In the genomic region with DNA sequence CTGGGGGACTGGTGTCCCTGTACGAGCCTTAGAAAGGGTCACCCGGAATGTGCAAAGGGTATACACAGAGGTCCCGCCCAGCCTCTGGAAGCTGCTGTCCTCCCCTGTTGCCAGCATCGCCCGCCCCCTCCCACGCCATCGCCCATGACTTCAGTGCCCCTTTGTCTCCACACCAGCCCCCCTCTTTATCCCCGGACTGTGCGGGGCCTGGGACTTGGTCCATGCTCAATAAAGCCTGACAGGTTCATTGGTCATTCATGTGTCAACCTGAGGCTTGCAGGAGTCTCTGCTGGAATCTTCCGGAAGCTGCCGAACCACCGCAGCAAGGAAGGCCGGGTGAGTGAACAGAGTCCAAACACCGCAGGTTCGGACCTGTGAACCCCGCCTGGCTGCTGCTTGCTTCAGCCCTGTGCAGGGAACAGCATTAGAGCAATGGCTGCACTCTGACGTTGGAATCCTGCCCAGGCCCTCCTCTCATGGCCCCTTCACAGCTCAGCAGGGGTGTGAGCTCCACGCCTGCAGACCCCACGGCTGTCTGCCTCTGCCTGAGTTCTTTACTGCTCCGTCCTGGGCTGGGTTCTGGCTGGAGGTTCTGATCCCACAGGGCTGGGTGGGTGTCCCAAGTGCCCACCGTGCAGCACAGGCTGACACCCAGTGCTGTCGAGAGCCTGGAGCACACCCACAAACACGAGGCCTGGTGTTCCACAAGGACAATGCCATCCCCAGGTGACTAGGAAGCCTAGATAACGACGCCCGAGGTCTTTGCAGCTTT, we compare ENCODE assay signal across 13 cellular contexts.
A peak's percentile ranks its signal among the peaks of the same experiment; 100 is the strongest.
DNase-seq lines count a peak whose midpoint lies in the region; ATAC-seq and TF ChIP-seq lines count a peak whose summit lies in the region.
"Had no signal": no experiment of that assay in that cellular context is flagged by ENCODE, and none has a peak within 500 bp of the region (broad histone marks: within the 10 kb centered on the region; RNA-seq: fewer than 3 reads in every experiment).

No MANE protein-coding gene starts in this region.

- peak overlapping the region; percentile 45 for H3K4me2 ChIP-seq in BLaER1
- H3K4me2 ChIP-seq in IMR-90 (ENCODE audit: low read depth, low read length) = no peak overlapping the region
- no peak overlapping the region for H3K4me2 ChIP-seq in neural progenitor cell

- H3K4me1 ChIP-seq in BLaER1 = peaks cover 81% of the 10 kb centered on the region
- H3K4me1 ChIP-seq in IMR-90 (ENCODE audit: control insufficient read depth, insufficient read depth, low read length) = peaks cover 8% of the 10 kb centered on the region
- H3K4me1 ChIP-seq in neural progenitor cell = peaks cover 7% of the 10 kb centered on the region

- no peak overlapping the region for H3K4ac ChIP-seq in IMR-90 (ENCODE audit: low read depth, low read length)

- no peak for DNase-seq in IMR-90
- no peak for DNase-seq in neural progenitor cell (ENCODE audit: low spot score)
- DNase-seq in activated naive CD4-positive, alpha-beta T cell treated with Interleukin-2 at 50 U/mL for 16 hours = no peak
- no peak for DNase-seq in AG20443 (ENCODE audit: low spot score)
- no peak for DNase-seq in DMS153 (lab: John Stamatoyannopoulos, UW)
- no peak for DNase-seq in NCI-H2227 (lab: John Stamatoyannopoulos, UW; ENCODE audit: unreplicated experiment)
- DNase-seq: NCI-H1048, NCI-H1417 treated with DMSO at 0.1 percent for 48 hours, NCI-H187 treated with DMSO at 0.1 percent for 48 hours, NCI-H2107, NCI-H226 had no signal

- no peak for TF ChIP-seq POLR2A in IMR-90 (IDR thresholded peaks at IDR 0.05; ENCODE audit: low read depth, low read length)

- H4K20me1 ChIP-seq in BLaER1 = no peaks in the 10 kb centered on the region
- peaks cover 8% of the 10 kb centered on the region; the same call in 1 of the 2 replicates for H4K20me1 ChIP-seq in IMR-90 (ENCODE audit: insufficient read depth, low read length)
- no peaks in the 10 kb centered on the region for H4K20me1 ChIP-seq in neural progenitor cell (ENCODE audit: low read depth)

- H3K36me3 ChIP-seq in BLaER1 (no peaks in the 10 kb centered on the region), IMR-90 (ENCODE audit: control insufficient read depth, insufficient read depth, low read length) (no peaks in the 10 kb centered on the region), neural progenitor cell (no peaks in the 10 kb centered on the region)

- H3K9me3 Mint-ChIP-seq in neural progenitor cell = peaks cover 2% of the 10 kb centered on the region

- POLR2A ChIA-PET in IMR-90 (lab: Charles Lee; ENCODE audit: unreplicated experiment) = no interaction called here

- TF ChIP-seq RAD21 in IMR-90 (IDR thresholded peaks at IDR 0.05; ENCODE audit: low read length) = no peak

- BruUV-seq in IMR-90 (replicated peaks; lab: Mats Ljungman, UMichigan) = no TSS peak

- H2AK9ac ChIP-seq in IMR-90 (replicated peaks; ENCODE audit: low read depth, low read length, poor library complexity) = no peak overlapping the region

- peaks cover 14% of the 10 kb centered on the region; the same call in 1 of the 2 replicates for H3K9me1 ChIP-seq in IMR-90 (ENCODE audit: insufficient read depth, low read length)

- in situ Hi-C loops in IMR-90 (cut with MboI; ENCODE audit: low sequenced_read_pairs) = no loop called here

- H2AFZ ChIP-seq in IMR-90 (replicated peaks; ENCODE audit: low read length, poor library complexity) (peak overlapping the region; percentile 28), neural progenitor cell (replicated peaks) (peak overlapping the region; percentile 70)

- peaks cover 32% of the 10 kb centered on the region for H3K4me1 Mint-ChIP-seq in neural progenitor cell

- H3K4me3 ChIP-seq in BLaER1 = no peak overlapping the region
- no peak overlapping the region for H3K4me3 ChIP-seq in IMR-90 (ENCODE audit: insufficient read depth, low read depth, low read length)
- no peak overlapping the region for H3K4me3 ChIP-seq in neural progenitor cell

- no peak overlapping the region for H2BK15ac ChIP-seq in IMR-90 (ENCODE audit: low read depth, low read length)

- no peaks in the 10 kb centered on the region for H3F3A ChIP-seq in neural progenitor cell (ENCODE audit: low read depth)

- H2BK20ac ChIP-seq in IMR-90 (ENCODE audit: low read depth, low read length) = no peak overlapping the region

- H3K27ac ChIP-seq in BLaER1 = no peak overlapping the region
- H3K27ac ChIP-seq in IMR-90 (ENCODE audit: insufficient read depth, low read length) = no peak overlapping the region
- no peak overlapping the region for H3K27ac ChIP-seq in neural progenitor cell

- intact Hi-C loops in IMR-90 (cut with micrococcal nuclease) = loop anchor here (10.0 kb wide), 1 partner anchor 57 kb away; no protein-coding TSS in a partner anchor

- no peak for ATAC-seq in IMR-90 (ENCODE audit: low read depth)
- peak; percentile 40 for ATAC-seq in esophagus mucosa

- H3K27me3 ChIP-seq in BLaER1 = no peaks in the 10 kb centered on the region
- peaks cover 9% of the 10 kb centered on the region; the same call in 1 of the 2 replicates for H3K27me3 ChIP-seq in IMR-90 (ENCODE audit: control insufficient read depth, insufficient read depth, low read length)
- H3K27me3 ChIP-seq in neural progenitor cell = no peaks in the 10 kb centered on the region

- H3K79me1 ChIP-seq in IMR-90 (ENCODE audit: low read depth in 1 of 2, low read length in 2 of 2) = 0 out of 4 replicates have a peak, but pooled peaks cover 0 to 6% of the 10 kb centered on the region in 2 experiments

- H3K4me3 Mint-ChIP-seq in neural progenitor cell = no peak overlapping the region

- H4K91ac ChIP-seq in IMR-90 (ENCODE audit: insufficient read depth, low read depth, low read length) = no peak overlapping the region

- no peak overlapping the region for H3K18ac ChIP-seq in IMR-90 (ENCODE audit: low read depth, low read length)

- no peak overlapping the region for H3K23ac ChIP-seq in IMR-90 (ENCODE audit: low read depth, low read length)

- no peak overlapping the region for H3K14ac ChIP-seq in IMR-90 (replicated peaks; ENCODE audit: low read depth, low read length)

- whole genome bisulfite sequencing in IMR-90 (ENCODE audit: extremely low coverage in 2 of 2, insufficient read length in 1 of 2), 2 experiments = 87% methylated on average over 21 of the region's 26 CpGs; no CpG with 5 or more reads in 1 of the 2 experiments

- H3K56ac ChIP-seq in IMR-90 (ENCODE audit: extremely low read depth, insufficient read depth, low read length) = no peak overlapping the region

- H3K9me3 ChIP-seq in BLaER1 (no peaks in the 10 kb centered on the region), IMR-90 (ENCODE audit: control insufficient read depth, insufficient read depth, low read length) (no peaks in the 10 kb centered on the region), neural progenitor cell (ENCODE audit: low read depth) (no peaks in the 10 kb centered on the region)

- H4K5ac ChIP-seq in IMR-90 (ENCODE audit: low read depth, low read length) = no peak overlapping the region

- H4K8ac ChIP-seq in IMR-90 (ENCODE audit: low read depth in 2 of 2, low read length in 2 of 2) = no peak overlapping the region

- CTCF ChIA-PET in IMR-90 (lab: Yijun Ruan, JAX) = no interaction called here

- dilution Hi-C loops in IMR-90 (cut with HindIII; ENCODE audit: low sequenced_read_pairs, unreplicated experiment) = no loop called here

- no peak overlapping the region for H2BK5ac ChIP-seq in IMR-90 (ENCODE audit: low read depth, low read length, poor library complexity, severe bottlenecking)

- H3K79me2 ChIP-seq in neural progenitor cell (ENCODE audit: low read depth) = no peaks in the 10 kb centered on the region

- H3K36me3 Mint-ChIP-seq in neural progenitor cell = no peaks in the 10 kb centered on the region

- no peak overlapping the region for H2BK120ac ChIP-seq in IMR-90 (ENCODE audit: low read depth, low read length)

- no peak for TF ChIP-seq CTCF in IMR-90 (conservative IDR thresholded peaks at IDR 0.05; ENCODE audit: low read depth, low read length)
- TF ChIP-seq CTCF in neural progenitor cell (IDR thresholded peaks at IDR 0.05) = no peak

- no peak overlapping the region for H3K9ac ChIP-seq in BLaER1
- no peak overlapping the region for H3K9ac ChIP-seq in IMR-90 (ENCODE audit: low read depth, low read length)
- H3K9ac ChIP-seq in neural progenitor cell = no peak overlapping the region

- H3K27ac Mint-ChIP-seq in neural progenitor cell = no peak overlapping the region

- no peak overlapping the region for H2AK5ac ChIP-seq in IMR-90 (ENCODE audit: low read depth, low read length)

- peaks cover 7% of the 10 kb centered on the region for H3K27me3 Mint-ChIP-seq in neural progenitor cell (ENCODE audit: insufficient read depth, low read depth)

TF ChIP-seq in IMR-90, 13 proteins besides CTCF, POLR2A, EP300 and RAD21 (continues in another document):
- TF ChIP-seq MAFK (IDR thresholded peaks at IDR 0.05; ENCODE audit: low read depth, low read length) (no peak), MAZ (IDR thresholded peaks at IDR 0.05; ENCODE audit: borderline replicate concordance, low read depth, low read length) (no peak), RFX5 (IDR thresholded peaks at IDR 0.05; ENCODE audit: low read depth, low read length) (no peak), MXI1 (IDR thresholded peaks at IDR 0.05; ENCODE audit: borderline replicate concordance, low read depth, low read length) (no peak), CEBPB (IDR thresholded peaks at IDR 0.05; ENCODE audit: low read depth, low read length) (no peak), BHLHE40 (IDR thresholded peaks at IDR 0.05; ENCODE audit: low read depth, low read length) (no peak), RCOR1 (IDR thresholded peaks at IDR 0.05; ENCODE audit: insufficient replicate concordance, low read length) (no peak), NFE2L2 (IDR thresholded peaks at IDR 0.05; ENCODE audit: low read depth, low read length) (no peak), CHD1 (IDR thresholded peaks at IDR 0.05; ENCODE audit: low read depth, low read length) (no peak)
- TF ChIP-seq, protein P1, sequence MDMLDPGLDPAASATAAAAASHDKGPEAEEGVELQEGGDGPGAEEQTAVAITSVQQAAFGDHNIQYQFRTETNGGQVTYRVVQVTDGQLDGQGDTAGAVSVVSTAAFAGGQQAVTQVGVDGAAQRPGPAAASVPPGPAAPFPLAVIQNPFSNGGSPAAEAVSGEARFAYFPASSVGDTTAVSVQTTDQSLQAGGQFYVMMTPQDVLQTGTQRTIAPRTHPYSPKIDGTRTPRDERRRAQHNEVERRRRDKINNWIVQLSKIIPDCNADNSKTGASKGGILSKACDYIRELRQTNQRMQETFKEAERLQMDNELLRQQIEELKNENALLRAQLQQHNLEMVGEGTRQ (IDR thresholded peaks at IDR 0.05; ENCODE audit: low read depth, low read length) = no peak
- TF ChIP-seq, protein P2, sequence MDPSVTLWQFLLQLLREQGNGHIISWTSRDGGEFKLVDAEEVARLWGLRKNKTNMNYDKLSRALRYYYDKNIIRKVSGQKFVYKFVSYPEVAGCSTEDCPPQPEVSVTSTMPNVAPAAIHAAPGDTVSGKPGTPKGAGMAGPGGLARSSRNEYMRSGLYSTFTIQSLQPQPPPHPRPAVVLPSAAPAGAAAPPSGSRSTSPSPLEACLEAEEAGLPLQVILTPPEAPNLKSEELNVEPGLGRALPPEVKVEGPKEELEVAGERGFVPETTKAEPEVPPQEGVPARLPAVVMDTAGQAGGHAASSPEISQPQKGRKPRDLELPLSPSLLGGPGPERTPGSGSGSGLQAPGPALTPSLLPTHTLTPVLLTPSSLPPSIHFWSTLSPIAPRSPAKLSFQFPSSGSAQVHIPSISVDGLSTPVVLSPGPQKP (IDR thresholded peaks at IDR 0.05; ENCODE audit: borderline replicate concordance, low read depth, low read length) = no peak
